8 cellular contexts compared by ENCODE assay signal in genomic region chr2:171160119-171160629, GRCh38. TPM values are rescaled to one million over a fixed set of nuclear protein-coding genes. Genes with fewer than 3 reads are reported as not detected.
DNase-seq lines count a peak whose midpoint lies in the region; ATAC-seq and TF ChIP-seq lines count a peak whose summit lies in the region.

No MANE protein-coding gene starts in this region.

- no peaks in the 10 kb centered on the region for H3K36me3 ChIP-seq in CD8-positive, alpha-beta T cell (ENCODE audit: insufficient read depth, low read length)
- no peaks in the 10 kb centered on the region for H3K36me3 ChIP-seq in heart right ventricle
- no peaks in the 10 kb centered on the region for H3K36me3 ChIP-seq in prostate gland
- no peaks in the 10 kb centered on the region for H3K36me3 ChIP-seq in urinary bladder (ENCODE audit: insufficient read depth)

- peaks cover 13% of the 10 kb centered on the region for H3K36me3 Mint-ChIP-seq in CD8-positive, alpha-beta T cell
- no peaks in the 10 kb centered on the region for H3K36me3 Mint-ChIP-seq in activated naive CD8-positive, alpha-beta T cell treated with anti-CD3 and anti-CD28 coated beads, Interleukin-2, amount 50 U/mL, for 24 hours (ENCODE audit: low read depth)

- peak overlapping the region; percentile 90 for H3K4me3 Mint-ChIP-seq in CD8-positive, alpha-beta T cell
- H3K4me3 Mint-ChIP-seq in activated naive CD8-positive, alpha-beta T cell treated with anti-CD3 and anti-CD28 coated beads, Interleukin-2, amount 50 U/mL, for 24 hours = peak overlapping the region; percentile 98

- intact Hi-C loops in CD8-positive, alpha-beta T cell (cut with DNase I, micrococcal nuclease) = loop anchor here (1.0 to 5.0 kb wide), 5 partner anchors 51 to 274 kb away; partner anchors contain the start of gene DCAF17 (in 1 of the 2)
- intact Hi-C loops in heart right ventricle (cut with DNase I) (loop anchor here in 7 of 10 donors (1.0 to 10.0 kb wide), 10 partner anchors 103 to 275 kb away; partner anchors contain the start of genes DCAF17 (in 3 of the 7), METTL8 (in 3 of the 7) and GORASP2 (in 1 of the 7)), prostate gland (cut with DNase I) (loop anchor here (5.0 kb wide), 1 partner anchor 272 kb away; the partner anchor contains the start of genes DCAF17 and METTL8)

- peaks cover 60% of the 10 kb centered on the region for H3K4me1 Mint-ChIP-seq in CD8-positive, alpha-beta T cell (ENCODE audit: low read depth)
- H3K4me1 Mint-ChIP-seq in activated naive CD8-positive, alpha-beta T cell treated with anti-CD3 and anti-CD28 coated beads, Interleukin-2, amount 50 U/mL, for 24 hours = peaks cover 62% of the 10 kb centered on the region

- no peaks in the 10 kb centered on the region for H3K9me3 ChIP-seq in CD8-positive, alpha-beta T cell (ENCODE audit: low read length)
- H3K9me3 ChIP-seq in heart right ventricle (no peaks in the 10 kb centered on the region), prostate gland (no peaks in the 10 kb centered on the region)

- H3K27me3 ChIP-seq in CD8-positive, alpha-beta T cell (ENCODE audit: insufficient read depth, low read length) = no peaks in the 10 kb centered on the region
- H3K27me3 ChIP-seq in heart right ventricle = no peaks in the 10 kb centered on the region
- no peaks in the 10 kb centered on the region for H3K27me3 ChIP-seq in prostate gland (replicated peaks; ENCODE audit: insufficient read depth)

- no peak for TF ChIP-seq POLR2A in prostate gland (IDR thresholded peaks at IDR 0.05)

- peaks cover 44% of the 10 kb centered on the region for H3K4me1 ChIP-seq in CD8-positive, alpha-beta T cell (ENCODE audit: insufficient read depth, low read length)
- H3K4me1 ChIP-seq in heart right ventricle = peaks cover 0 to 51% (median 14%) of the 10 kb centered on the region in 9 donors
- H3K4me1 ChIP-seq in prostate gland (replicated peaks) = no peaks in the 10 kb centered on the region
- H3K4me1 ChIP-seq in urinary bladder (ENCODE audit: insufficient read depth) = no peaks in the 10 kb centered on the region

- peak overlapping the region; percentile 89 for H3K27ac ChIP-seq in CD8-positive, alpha-beta T cell (ENCODE audit: low read depth, low read length)
- peak overlapping the region; percentile 90 to 96 (median 93) for H3K27ac ChIP-seq in heart right ventricle
- H3K27ac ChIP-seq in prostate gland = peak overlapping the region; percentile 98 to 99
- peak overlapping the region; percentile 99 for H3K27ac ChIP-seq in urinary bladder (ENCODE audit: low read depth)

- no peaks in the 10 kb centered on the region for H3K9me3 Mint-ChIP-seq in CD8-positive, alpha-beta T cell
- no peaks in the 10 kb centered on the region for H3K9me3 Mint-ChIP-seq in activated naive CD8-positive, alpha-beta T cell treated with anti-CD3 and anti-CD28 coated beads, Interleukin-2, amount 50 U/mL, for 24 hours

- peak; percentile 37 to 81 (median 67) for DNase-seq in CD8-positive, alpha-beta T cell
- DNase-seq in HuH-7.5 (ENCODE audit: low spot score) = peak; percentile 65
- DNase-seq in SK-N-DZ (ENCODE audit: low spot score) = peak; percentile 60
- peak; percentile 76 for DNase-seq in activated naive CD8-positive, alpha-beta T cell treated with anti-CD3 and anti-CD28 coated beads, Interleukin-2, amount 50 U/mL, for 24 hours
- DNase-seq in heart right ventricle = peak; percentile 67 to 68
- peak; percentile 57 for DNase-seq in prostate gland (ENCODE audit: low spot score)

- peak; percentile 27 for ATAC-seq in CD8-positive, alpha-beta T cell
- ATAC-seq in GM21390 (IDR thresholded peaks at IDR 0.05; ENCODE audit: unreplicated experiment) = peak; percentile 12
- peak; percentile 56 for ATAC-seq in activated naive CD8-positive, alpha-beta T cell treated with anti-CD3 and anti-CD28 coated beads, Interleukin-2, amount 50 U/mL, for 24 hours
- ATAC-seq in heart right ventricle = peak; percentile 50 to 84 (median 63)

- H3K27ac Mint-ChIP-seq in CD8-positive, alpha-beta T cell = peak overlapping the region; percentile 94
- H3K27ac Mint-ChIP-seq in activated naive CD8-positive, alpha-beta T cell treated with anti-CD3 and anti-CD28 coated beads, Interleukin-2, amount 50 U/mL, for 24 hours = peak overlapping the region; percentile 91

- peak overlapping the region; percentile 92 for H3K4me3 ChIP-seq in CD8-positive, alpha-beta T cell (ENCODE audit: low read depth, low read length)
- H3K4me3 ChIP-seq in heart right ventricle = peak overlapping the region; percentile 63 to 88 (median 80)
- peak overlapping the region; percentile 94 to 96 for H3K4me3 ChIP-seq in prostate gland
- H3K4me3 ChIP-seq in urinary bladder (ENCODE audit: low read depth, low read length) = peak overlapping the region; percentile 98

- H3K27me3 Mint-ChIP-seq in CD8-positive, alpha-beta T cell (ENCODE audit: low read depth) = no peaks in the 10 kb centered on the region
- peaks cover 5% of the 10 kb centered on the region for H3K27me3 Mint-ChIP-seq in activated naive CD8-positive, alpha-beta T cell treated with anti-CD3 and anti-CD28 coated beads, Interleukin-2, amount 50 U/mL, for 24 hours

- WGBS in heart right ventricle, 2 donors = 0 to 1% methylated on average over 30 to 46 of the region's 50 CpGs
- 0% methylated on average over 28 of the region's 50 CpGs for WGBS in prostate gland
- under 1% methylated on average over 44 of the region's 50 CpGs for WGBS in urinary bladder

- CTCF ChIA-PET in CD8-positive, alpha-beta T cell (lab: Charles Lee) = interaction anchor here (1.6 to 5.3 kb wide), 5 partner anchors 73 to 256 kb away, joined by 3 to 49 read pairs (median 13); partner anchors contain the start of gene GORASP2

- POLR2A ChIA-PET in CD8-positive, alpha-beta T cell (lab: Charles Lee) = interaction anchor here (1.5 to 3.5 kb wide), 2 partner anchors 73 to 274 kb away, joined by 7 to 19 read pairs; partner anchors contain the start of genes DCAF17 and METTL8

- no peak for TF ChIP-seq CTCF in CD8-positive, alpha-beta T cell (IDR thresholded peaks at IDR 0.05)
- TF ChIP-seq CTCF in heart right ventricle (IDR thresholded peaks at IDR 0.05) (no peak), prostate gland (IDR thresholded peaks at IDR 0.05) (no peak)

RNA-seq across cellular contexts. Expression of gene TLK1, which starts 0.5 kb away (rescaled TPM):
- 100 to 1,000 TPM in 1 of 2 experiments, 10 to 100 TPM in 1; 95.7 to 107 TPM for total RNA-seq in CD8-positive, alpha-beta T cell
- polyA plus RNA-seq in SK-N-DZ (2014; cell fraction: cytosol; rRNA removed) = 7.3 and 9.2 TPM in 2 replicates
- polyA plus RNA-seq in SK-N-DZ (2014; cell fraction: nucleus; rRNA removed) = 8.2 and 8.8 TPM in 2 replicates
- total RNA-seq in heart right ventricle (10 to 100 TPM; 27.6 to 41.8 (median 31.8) TPM), prostate gland (10 to 100 TPM; 50.5 to 95.8 TPM), urinary bladder (50.9 TPM)
- polyA plus RNA-seq in heart right ventricle (10 to 100 TPM in 1 of 2 donors, 1 to 10 TPM in 1; 5.8 to 11.6 TPM), urinary bladder (23.3 TPM)

Comparison
In these comparisons a context has a peak if more than half of its experiments do, and no peak if none do; other contexts are left out.
1. Peak in every context shown above with its lines: DNase-seq, ATAC-seq, H3K4me3 ChIP-seq and H3K27ac ChIP-seq.
2. ATAC-seq: peak in every context shown above with its lines; median percentile 63 in heart right ventricle; 56 in activated naive CD8-positive, alpha-beta T cell treated with anti-CD3 and anti-CD28 coated beads, Interleukin-2, amount 50 U/mL, for 24 hours; 27 in CD8-positive, alpha-beta T cell; 12 in GM21390.